8 cellular contexts compared by ENCODE assay signal in the genomic region with DNA sequence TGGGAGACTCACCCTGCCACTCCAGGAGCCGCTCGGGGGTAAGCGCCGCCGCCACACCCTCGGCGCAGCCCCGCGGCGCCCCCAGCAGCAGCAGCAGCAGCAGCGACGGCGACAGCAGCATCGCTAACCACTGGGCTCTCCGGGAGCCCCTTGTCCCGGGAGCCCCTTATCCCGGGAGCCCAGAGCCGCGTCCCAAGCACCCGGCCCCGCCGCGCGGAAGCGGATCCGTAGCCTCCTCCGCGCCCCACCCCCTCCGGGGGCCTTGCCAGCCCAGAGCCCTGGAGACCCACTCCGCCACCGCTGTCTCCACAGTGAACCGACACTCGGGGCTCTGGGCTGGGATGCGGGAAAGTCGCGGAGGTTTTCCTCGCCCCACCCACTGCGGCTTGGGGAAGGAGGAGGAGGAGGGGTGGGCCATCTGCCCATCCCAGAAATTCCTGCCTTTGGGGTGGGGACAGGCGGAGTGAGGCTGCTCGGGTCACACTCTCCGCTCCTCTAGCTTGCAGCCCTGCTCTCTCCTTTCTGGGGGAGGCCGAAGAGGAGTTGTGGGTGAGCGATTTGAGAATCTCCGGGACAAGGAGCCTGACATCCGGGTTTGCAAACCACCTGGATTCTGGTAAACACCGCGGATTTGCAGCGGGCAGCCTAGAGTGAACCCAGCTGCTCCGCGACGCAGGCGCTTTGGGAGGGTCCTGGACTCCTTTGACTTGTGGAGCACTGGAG. TPM values are rescaled to one million over a fixed set of nuclear protein-coding genes. Genes with fewer than 3 reads are reported as not detected.
DNase-seq lines count a peak whose midpoint lies in the region; ATAC-seq and TF ChIP-seq lines count a peak whose summit lies in the region.

Gene PLA2R1, minus strand, starts transcription at position 333 of the 723 bp plus-strand sequence. Its CDS starts 212 bp downstream, at position 121.

- DNase-seq in activated T-cell treated with anti-CD3 and anti-CD28 coated beads, Interleukin-2, amount 50 U/mL, for 48 hours: peak; percentile 22 to 33
- peak; percentile 21 for DNase-seq in neural crest cell (ENCODE audit: low read depth, low spot score)
- DNase-seq in NCI-H510A (lab: John Stamatoyannopoulos, UW): no peak

- H3K27ac ChIP-seq in HEK293 (ENCODE audit: extremely low read depth, low read depth, low read length) (no peak within 1 kb of the TSS), gastroesophageal sphincter (peak within 1 kb of the TSS in 3 of 4 donors; percentile 55 to 75 (median 70))

- H3K9me3 ChIP-seq in HEK293 (ENCODE audit: control insufficient read depth, insufficient read depth, low read depth, low read length) (no peaks in the 10 kb centered on the region), gastroesophageal sphincter (no peaks in the 10 kb centered on the region)

- POLR2A ChIA-PET in HEK293 (lab: Yijun Ruan, JAX): no interaction called here

- peak within 1 kb of the TSS; percentile 79 for H3K4me3 Mint-ChIP-seq in neural crest cell

- WGBS in gastroesophageal sphincter (ENCODE audit: low coverage in 1 of 2), 2 donors: no CpG with 5 or more reads among the region's 52 CpGs

- peaks cover 19% of the 10 kb centered on the region for H3K4me1 Mint-ChIP-seq in neural crest cell

- H3K9me3 Mint-ChIP-seq in neural crest cell: peaks cover 5% of the 10 kb centered on the region

- no peak within 1 kb of the TSS for H3K27ac Mint-ChIP-seq in neural crest cell (ENCODE audit: unreplicated experiment)

- TF ChIP-seq EP300 in gastroesophageal sphincter (IDR thresholded peaks at IDR 0.05): no peak

- ATAC-seq in gastroesophageal sphincter: peak; percentile 79
- no peak for ATAC-seq in GM21360 (IDR thresholded peaks at IDR 0.05; ENCODE audit: unreplicated experiment)
- no peak for ATAC-seq in GM21737 (IDR thresholded peaks at IDR 0.05; ENCODE audit: unreplicated experiment)
- ATAC-seq in GM21825 (IDR thresholded peaks at IDR 0.05; ENCODE audit: unreplicated experiment): no peak

- TF ChIP-seq CTCF in HEK293 (tag by site-specific recombination; IDR thresholded peaks at IDR 0.05) (no peak), gastroesophageal sphincter (IDR thresholded peaks at IDR 0.05) (no peak), neural crest cell (conservative IDR thresholded peaks at IDR 0.05) (no peak)

- H3K36me3 Mint-ChIP-seq in neural crest cell (ENCODE audit: low read depth): peaks cover 7% of the 10 kb centered on the region

- CTCF ChIA-PET in HEK293 (lab: Yijun Ruan, JAX): no interaction called here

- no peak for TF ChIP-seq POLR2A in gastroesophageal sphincter (IDR thresholded peaks at IDR 0.05)

- H3K36me3 ChIP-seq in HEK293 (ENCODE audit: control insufficient read depth in 2 of 2, insufficient read depth in 1 of 2, low read length in 2 of 2) (no peaks in the 10 kb centered on the region), gastroesophageal sphincter (no peaks in the 10 kb centered on the region)

- H3K4me3 ChIP-seq in HEK293 (ENCODE audit: low read depth, low read length) (peak within 1 kb of the TSS; percentile 41), gastroesophageal sphincter (peak within 1 kb of the TSS; percentile 74 to 89)

- peaks cover 4% of the 10 kb centered on the region; the same call in 1 of the 2 replicates for H3K4me1 ChIP-seq in HEK293 (ENCODE audit: control insufficient read depth, insufficient read depth, low read length)
- H3K4me1 ChIP-seq in gastroesophageal sphincter: peaks cover 0 to 43% (median 7%) of the 10 kb centered on the region in 3 donors

- peaks cover 48% of the 10 kb centered on the region for H3K27me3 Mint-ChIP-seq in neural crest cell (ENCODE audit: low read depth)

- H3K27me3 ChIP-seq in gastroesophageal sphincter: no peaks in the 10 kb centered on the region

TF ChIP-seq in HEK293, 187 proteins besides CTCF, POLR2A, EP300 and RAD21:
- TF ChIP-seq ZNF341 (tag by site-specific recombination; IDR thresholded peaks at IDR 0.05; ENCODE audit: low read depth) (no peak), ZNF426 (tag by site-specific recombination; IDR thresholded peaks at IDR 0.05) (no peak), ZNF580 (tag by site-specific recombination; IDR thresholded peaks at IDR 0.05) (no peak), ZNF274 (IDR thresholded peaks at IDR 0.05; ENCODE audit: low read length) (no peak), ZNF274 (tag by site-specific recombination; IDR thresholded peaks at IDR 0.05; ENCODE audit: borderline replicate concordance) (no peak), ZNF660 (tag by site-specific recombination; IDR thresholded peaks at IDR 0.05) (no peak), GFI1B (tag by site-specific recombination; IDR thresholded peaks at IDR 0.05) (no peak)
TF ChIP-seq in HEK293: peak in this region for 0.

RNA-seq across cellular contexts. Expression of gene PLA2R1, which starts in this region (rescaled TPM):
- total RNA-seq in gastroesophageal sphincter (10 to 100 TPM in 1 of 4 donors, 1 to 10 TPM in 3; 6.5 to 15.0 (median 8.0) TPM), neural crest cell (0.09 and 0.18 TPM in 2 replicates)

Comparison
In these comparisons a context has a peak if more than half of its experiments do, and no peak if none do; other contexts are left out.
1. Peak in DNase-seq in neural crest cell; RNA of the gene not detected or under 1 TPM.